Comparison of ENCODE assay signal across 22 cellular contexts in the genomic region with DNA sequence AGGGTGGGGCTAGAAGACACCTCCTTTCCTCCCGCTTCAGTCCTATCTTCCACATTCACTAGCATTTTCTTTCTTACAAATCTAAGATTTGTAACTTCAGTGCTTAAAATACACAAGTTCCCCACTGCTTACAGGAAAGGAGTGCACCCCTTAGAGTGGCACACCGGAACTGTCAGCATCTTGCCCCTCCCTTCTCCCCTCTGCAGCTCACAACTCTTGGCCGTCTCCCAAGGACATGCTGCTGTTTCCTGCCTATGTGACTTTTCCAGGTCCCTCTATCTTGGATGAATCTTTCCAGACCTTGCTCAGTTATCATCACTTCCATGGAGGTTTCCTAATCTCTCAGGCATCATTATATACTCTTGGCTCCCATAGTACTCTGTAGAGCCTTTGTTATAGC.
DNase-seq lines count a peak whose midpoint lies in the region; ATAC-seq, FAIRE-seq and TF ChIP-seq lines count a peak whose summit lies in the region.
"Had no signal": no experiment of that assay in that cellular context is flagged by ENCODE, and none has a peak within 500 bp of the region (broad histone marks: within the 10 kb centered on the region; RNA-seq: fewer than 3 reads in every experiment).

No MANE protein-coding gene starts in this region.

- TF ChIP-seq CTCF in fibroblast of pulmonary artery (IDR thresholded peaks at IDR 0.05; ENCODE audit: low read length, missing control alignments) = no peak

- peak; percentile 23 for DNase-seq in DMS79 treated with DMSO at 0.1 percent for 48 hours (lab: John Stamatoyannopoulos, UW)
- no peak for DNase-seq in DMS79 (lab: John Stamatoyannopoulos, UW)
- no peak for DNase-seq in left ventricle myocardium superior
- no peak for DNase-seq in Right ventricle myocardium inferior (ENCODE audit: missing footprints)
- DNase-seq in NCI-H69 (lab: John Stamatoyannopoulos, UW) = peak; percentile 44
- DNase-seq in fibroblast of pulmonary artery (ENCODE audit: low read depth) = peak; percentile 20
- no peak for DNase-seq in GM19239 (ENCODE audit: insufficient read length, low spot score)
- DNase-seq in NCI-H187 treated with DMSO at 0.1 percent for 48 hours (lab: John Stamatoyannopoulos, UW) = no peak
- DNase-seq: 8988T; BE2C; C1 segment of cervical spinal cord; CD4-positive, CD25-positive, alpha-beta regulatory T cell; CD8-positive, alpha-beta memory T cell; COR-L47; DMS153; DND-41; GF-D8; H9; IMR-90 had no signal

- H3K4me3 ChIP-seq in fibroblast of pulmonary artery (replicated peaks; ENCODE audit: low read depth, low read length) = no peak overlapping the region
- H3K4me3 ChIP-seq: K562 had no signal

- intact Hi-C loops in left ventricle myocardium superior (cut with micrococcal nuclease) = no loop called here
- intact Hi-C loops in Right ventricle myocardium inferior (cut with DNase I) = no loop called here

- ATAC-seq in left ventricle myocardium superior (peak; percentile 55), Right ventricle myocardium inferior (no peak)
- ATAC-seq: K562 had no signal

- no peak for FAIRE-seq in GM19239 (lab: Jason Lieb, UNC)
- FAIRE-seq: H1, HTR-8/SVneo, K562 had no signal

Comparison
In these comparisons a context has a peak if more than half of its experiments do, and no peak if none do; other contexts are left out.
1. DNase-seq: peak in DMS79 treated with DMSO at 0.1 percent for 48 hours (single experiment), NCI-H69 (single experiment) and fibroblast of pulmonary artery (single experiment); none in DMS79 (single experiment), left ventricle myocardium superior (single experiment), Right ventricle myocardium inferior (single experiment), GM19239 (single experiment) and NCI-H187 treated with DMSO at 0.1 percent for 48 hours (single experiment).